In the genomic region with DNA sequence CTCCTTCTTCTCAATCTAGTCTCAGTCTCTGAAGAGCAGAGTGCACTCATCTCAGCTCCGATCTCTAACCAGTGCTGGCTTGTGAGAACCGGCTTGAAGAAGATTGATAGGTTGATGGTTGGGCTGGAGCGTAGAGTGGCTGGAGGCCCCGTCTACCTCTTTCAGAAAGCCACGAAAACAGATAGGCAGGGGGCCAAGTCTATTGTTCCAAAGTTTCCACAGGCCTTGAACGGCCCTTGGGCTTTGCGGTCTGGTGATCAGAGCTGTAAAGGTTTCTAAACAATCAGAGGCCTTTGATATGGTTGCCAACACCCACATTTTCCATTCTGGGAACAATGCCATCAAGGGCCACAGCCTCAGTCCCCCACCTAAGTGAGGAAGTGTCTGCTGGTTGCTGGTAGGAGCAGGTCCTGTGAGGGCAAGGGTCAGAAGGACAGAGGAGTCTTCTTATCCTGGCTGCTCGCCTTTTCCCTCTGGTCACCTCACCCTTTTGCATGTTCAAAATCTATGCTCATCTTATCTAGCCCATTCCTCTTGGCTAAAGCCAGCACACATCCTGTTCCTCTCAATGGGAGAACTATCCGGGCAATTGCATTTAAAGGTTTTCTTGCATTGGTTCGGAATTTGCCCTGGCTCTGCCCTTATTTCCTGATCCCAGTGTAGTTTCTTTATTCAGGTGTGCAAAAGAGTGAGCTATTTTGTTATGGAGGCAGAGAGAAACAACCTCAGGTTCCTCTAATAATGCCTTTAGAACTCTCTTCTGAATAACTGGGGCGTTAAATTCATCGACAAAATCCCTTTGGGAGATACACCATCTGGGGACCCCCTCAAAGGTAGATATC, we compare ENCODE assay signal across 1 cellular context.
TF ChIP-seq lines count a peak whose summit lies in the region.

No MANE protein-coding gene starts in this region.

TF ChIP-seq in endothelial cell of umbilical vein, 7 proteins besides CTCF, POLR2A, EP300 and RAD21:
- TF ChIP-seq MYC (IDR thresholded peaks at IDR 0.05; ENCODE audit: low read depth, low read length) (no peak), POLR2AphosphoS5 (IDR thresholded peaks at IDR 0.05; ENCODE audit: insufficient read depth, low read depth, low read length) (peak; percentile 74), FOS (IDR thresholded peaks at IDR 0.05; ENCODE audit: borderline replicate concordance, insufficient read depth, low read length) (peak; percentile 3), GATA2 (IDR thresholded peaks at IDR 0.05; ENCODE audit: insufficient read depth, insufficient read length, low read depth, low read length) (peak; percentile 91), EZH2 (IDR thresholded peaks at IDR 0.05; ENCODE audit: borderline replicate concordance, low read depth, low read length, severe bottlenecking) (no peak), JUN (IDR thresholded peaks at IDR 0.05; ENCODE audit: borderline replicate concordance, insufficient read depth, insufficient read length, low read depth) (peak; percentile 14)
- TF ChIP-seq, protein P1, sequence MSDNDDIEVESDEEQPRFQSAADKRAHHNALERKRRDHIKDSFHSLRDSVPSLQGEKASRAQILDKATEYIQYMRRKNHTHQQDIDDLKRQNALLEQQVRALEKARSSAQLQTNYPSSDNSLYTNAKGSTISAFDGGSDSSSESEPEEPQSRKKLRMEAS (IDR thresholded peaks at IDR 0.05; ENCODE audit: insufficient read depth, insufficient read length) = no peak
